ENCODE assay signal across 1 cellular context in the genomic region with DNA sequence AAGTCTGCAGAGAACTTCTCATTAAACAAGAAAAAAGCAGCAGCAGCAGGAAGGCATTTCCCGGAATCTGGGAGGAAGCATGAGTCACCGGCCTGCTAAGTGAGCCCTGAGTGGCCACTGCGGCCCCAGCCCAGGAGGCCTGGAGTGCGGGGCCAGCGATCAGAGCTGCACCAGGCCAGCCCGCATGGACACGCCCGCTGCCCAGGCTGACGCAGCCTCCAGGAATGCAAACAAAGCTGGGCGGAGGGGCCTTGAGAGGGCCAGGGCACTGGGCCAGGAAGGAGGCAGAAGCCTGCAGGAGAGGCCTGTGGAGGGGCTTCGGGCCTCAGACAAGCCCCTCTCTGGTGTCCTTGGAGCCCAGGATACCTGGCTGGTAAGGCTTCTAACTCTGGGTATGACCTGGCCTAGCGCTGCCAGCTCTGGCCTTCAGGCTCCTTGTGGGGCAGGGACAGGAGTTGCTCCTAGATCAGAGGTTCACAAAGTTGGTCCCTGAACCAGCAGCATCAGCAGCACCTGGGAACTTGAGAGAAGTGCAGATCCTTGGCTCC.
TF ChIP-seq lines count a peak whose summit lies in the region.

No MANE protein-coding gene starts in this region.

TF ChIP-seq in HepG2, 621 proteins besides CTCF, POLR2A, EP300 and RAD21 (continued from another document and continues in another):
- TF ChIP-seq KLF11 (CRISPR knock-in tag; IDR thresholded peaks at IDR 0.05), result peak; percentile 52; the same call in 1 of the 2 replicates
- TF ChIP-seq ZNF564 (CRISPR knock-in tag; IDR thresholded peaks at IDR 0.05), result no peak
- peak; percentile 92 for TF ChIP-seq DPF2 (CRISPR knock-in tag; IDR thresholded peaks at IDR 0.05; ENCODE audit: borderline replicate concordance, low read depth)
- TF ChIP-seq, protein P1, sequence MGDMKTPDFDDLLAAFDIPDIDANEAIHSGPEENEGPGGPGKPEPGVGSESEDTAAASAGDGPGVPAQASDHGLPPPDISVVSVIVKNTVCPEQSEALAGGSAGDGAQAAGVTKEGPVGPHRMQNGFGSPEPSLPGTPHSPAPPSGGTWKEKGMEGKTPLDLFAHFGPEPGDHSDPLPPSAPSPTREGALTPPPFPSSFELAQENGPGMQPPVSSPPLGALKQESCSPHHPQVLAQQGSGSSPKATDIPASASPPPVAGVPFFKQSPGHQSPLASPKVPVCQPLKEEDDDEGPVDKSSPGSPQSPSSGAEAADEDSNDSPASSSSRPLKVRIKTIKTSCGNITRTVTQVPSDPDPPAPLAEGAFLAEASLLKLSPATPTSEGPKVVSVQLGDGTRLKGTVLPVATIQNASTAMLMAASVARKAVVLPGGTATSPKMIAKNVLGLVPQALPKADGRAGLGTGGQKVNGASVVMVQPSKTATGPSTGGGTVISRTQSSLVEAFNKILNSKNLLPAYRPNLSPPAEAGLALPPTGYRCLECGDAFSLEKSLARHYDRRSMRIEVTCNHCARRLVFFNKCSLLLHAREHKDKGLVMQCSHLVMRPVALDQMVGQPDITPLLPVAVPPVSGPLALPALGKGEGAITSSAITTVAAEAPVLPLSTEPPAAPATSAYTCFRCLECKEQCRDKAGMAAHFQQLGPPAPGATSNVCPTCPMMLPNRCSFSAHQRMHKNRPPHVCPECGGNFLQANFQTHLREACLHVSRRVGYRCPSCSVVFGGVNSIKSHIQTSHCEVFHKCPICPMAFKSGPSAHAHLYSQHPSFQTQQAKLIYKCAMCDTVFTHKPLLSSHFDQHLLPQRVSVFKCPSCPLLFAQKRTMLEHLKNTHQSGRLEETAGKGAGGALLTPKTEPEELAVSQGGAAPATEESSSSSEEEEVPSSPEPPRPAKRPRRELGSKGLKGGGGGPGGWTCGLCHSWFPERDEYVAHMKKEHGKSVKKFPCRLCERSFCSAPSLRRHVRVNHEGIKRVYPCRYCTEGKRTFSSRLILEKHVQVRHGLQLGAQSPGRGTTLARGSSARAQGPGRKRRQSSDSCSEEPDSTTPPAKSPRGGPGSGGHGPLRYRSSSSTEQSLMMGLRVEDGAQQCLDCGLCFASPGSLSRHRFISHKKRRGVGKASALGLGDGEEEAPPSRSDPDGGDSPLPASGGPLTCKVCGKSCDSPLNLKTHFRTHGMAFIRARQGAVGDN (CRISPR knock-in tag; IDR thresholded peaks at IDR 0.05), result peak; percentile 89
- no peak for TF ChIP-seq HNRNPH1 (optimal IDR thresholded peaks at IDR 0.05; ENCODE audit: low read depth, low read length)
- TF ChIP-seq, protein P2, sequence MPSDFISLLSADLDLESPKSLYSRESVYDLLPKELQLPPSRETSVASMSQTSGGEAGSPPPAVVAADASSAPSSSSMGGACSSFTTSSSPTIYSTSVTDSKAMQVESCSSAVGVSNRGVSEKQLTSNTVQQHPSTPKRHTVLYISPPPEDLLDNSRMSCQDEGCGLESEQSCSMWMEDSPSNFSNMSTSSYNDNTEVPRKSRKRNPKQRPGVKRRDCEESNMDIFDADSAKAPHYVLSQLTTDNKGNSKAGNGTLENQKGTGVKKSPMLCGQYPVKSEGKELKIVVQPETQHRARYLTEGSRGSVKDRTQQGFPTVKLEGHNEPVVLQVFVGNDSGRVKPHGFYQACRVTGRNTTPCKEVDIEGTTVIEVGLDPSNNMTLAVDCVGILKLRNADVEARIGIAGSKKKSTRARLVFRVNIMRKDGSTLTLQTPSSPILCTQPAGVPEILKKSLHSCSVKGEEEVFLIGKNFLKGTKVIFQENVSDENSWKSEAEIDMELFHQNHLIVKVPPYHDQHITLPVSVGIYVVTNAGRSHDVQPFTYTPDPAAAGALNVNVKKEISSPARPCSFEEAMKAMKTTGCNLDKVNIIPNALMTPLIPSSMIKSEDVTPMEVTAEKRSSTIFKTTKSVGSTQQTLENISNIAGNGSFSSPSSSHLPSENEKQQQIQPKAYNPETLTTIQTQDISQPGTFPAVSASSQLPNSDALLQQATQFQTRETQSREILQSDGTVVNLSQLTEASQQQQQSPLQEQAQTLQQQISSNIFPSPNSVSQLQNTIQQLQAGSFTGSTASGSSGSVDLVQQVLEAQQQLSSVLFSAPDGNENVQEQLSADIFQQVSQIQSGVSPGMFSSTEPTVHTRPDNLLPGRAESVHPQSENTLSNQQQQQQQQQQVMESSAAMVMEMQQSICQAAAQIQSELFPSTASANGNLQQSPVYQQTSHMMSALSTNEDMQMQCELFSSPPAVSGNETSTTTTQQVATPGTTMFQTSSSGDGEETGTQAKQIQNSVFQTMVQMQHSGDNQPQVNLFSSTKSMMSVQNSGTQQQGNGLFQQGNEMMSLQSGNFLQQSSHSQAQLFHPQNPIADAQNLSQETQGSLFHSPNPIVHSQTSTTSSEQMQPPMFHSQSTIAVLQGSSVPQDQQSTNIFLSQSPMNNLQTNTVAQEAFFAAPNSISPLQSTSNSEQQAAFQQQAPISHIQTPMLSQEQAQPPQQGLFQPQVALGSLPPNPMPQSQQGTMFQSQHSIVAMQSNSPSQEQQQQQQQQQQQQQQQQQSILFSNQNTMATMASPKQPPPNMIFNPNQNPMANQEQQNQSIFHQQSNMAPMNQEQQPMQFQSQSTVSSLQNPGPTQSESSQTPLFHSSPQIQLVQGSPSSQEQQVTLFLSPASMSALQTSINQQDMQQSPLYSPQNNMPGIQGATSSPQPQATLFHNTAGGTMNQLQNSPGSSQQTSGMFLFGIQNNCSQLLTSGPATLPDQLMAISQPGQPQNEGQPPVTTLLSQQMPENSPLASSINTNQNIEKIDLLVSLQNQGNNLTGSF (CRISPR knock-in tag; IDR thresholded peaks at IDR 0.05), result no peak
- TF ChIP-seq, protein P3, sequence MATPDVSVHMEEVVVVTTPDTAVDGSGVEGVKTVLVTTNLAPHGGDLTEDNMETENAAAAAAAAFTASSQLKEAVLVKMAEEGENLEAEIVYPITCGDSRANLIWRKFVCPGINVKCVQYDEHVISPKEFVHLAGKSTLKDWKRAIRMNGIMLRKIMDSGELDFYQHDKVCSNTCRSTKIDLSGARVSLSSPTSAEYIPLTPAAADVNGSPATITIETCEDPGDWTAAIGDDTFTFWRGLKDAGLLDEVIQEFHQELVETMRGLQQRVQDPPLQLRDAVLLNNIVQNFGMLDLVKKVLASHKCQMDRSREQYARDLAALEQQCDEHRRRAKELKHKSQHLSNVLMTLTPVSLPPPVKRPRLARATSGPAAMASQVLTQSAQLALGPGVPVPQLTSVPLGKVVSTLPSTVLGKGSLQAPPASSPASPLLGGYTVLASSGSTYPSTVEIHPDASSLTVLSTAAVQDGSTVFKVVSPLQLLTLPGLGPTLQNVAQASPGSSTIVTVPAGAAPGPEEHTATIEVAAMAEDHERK (CRISPR knock-in tag; IDR thresholded peaks at IDR 0.05; ENCODE audit: low read depth), result no peak
- no peak for TF ChIP-seq MIER2 (CRISPR knock-in tag; IDR thresholded peaks at IDR 0.05)
- TF ChIP-seq MXD4 (CRISPR knock-in tag; IDR thresholded peaks at IDR 0.05), result no peak
- TF ChIP-seq, protein P4, sequence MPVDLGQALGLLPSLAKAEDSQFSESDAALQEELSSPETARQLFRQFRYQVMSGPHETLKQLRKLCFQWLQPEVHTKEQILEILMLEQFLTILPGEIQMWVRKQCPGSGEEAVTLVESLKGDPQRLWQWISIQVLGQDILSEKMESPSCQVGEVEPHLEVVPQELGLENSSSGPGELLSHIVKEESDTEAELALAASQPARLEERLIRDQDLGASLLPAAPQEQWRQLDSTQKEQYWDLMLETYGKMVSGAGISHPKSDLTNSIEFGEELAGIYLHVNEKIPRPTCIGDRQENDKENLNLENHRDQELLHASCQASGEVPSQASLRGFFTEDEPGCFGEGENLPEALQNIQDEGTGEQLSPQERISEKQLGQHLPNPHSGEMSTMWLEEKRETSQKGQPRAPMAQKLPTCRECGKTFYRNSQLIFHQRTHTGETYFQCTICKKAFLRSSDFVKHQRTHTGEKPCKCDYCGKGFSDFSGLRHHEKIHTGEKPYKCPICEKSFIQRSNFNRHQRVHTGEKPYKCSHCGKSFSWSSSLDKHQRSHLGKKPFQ (CRISPR knock-in tag; IDR thresholded peaks at IDR 0.05; ENCODE audit: insufficient replicate concordance), result no peak
- no peak; the same call in 1 of the 2 replicates for TF ChIP-seq NCOR1 (IDR thresholded peaks at IDR 0.05; ENCODE audit: borderline replicate concordance, low read length)
- TF ChIP-seq TBP (CRISPR knock-in tag; IDR thresholded peaks at IDR 0.05), result no peak
- TF ChIP-seq ZNF879 (CRISPR knock-in tag; IDR thresholded peaks at IDR 0.05), result no peak
- TF ChIP-seq DR1 (CRISPR knock-in tag; IDR thresholded peaks at IDR 0.05), result no peak
- TF ChIP-seq ZFYVE20 (CRISPR knock-in tag; IDR thresholded peaks at IDR 0.05; ENCODE audit: borderline replicate concordance, low read depth), result no peak
- TF ChIP-seq GFI1 (CRISPR knock-in tag; IDR thresholded peaks at IDR 0.05; ENCODE audit: borderline replicate concordance), result no peak; the same call in 1 of the 2 replicates
- TF ChIP-seq, protein P5, sequence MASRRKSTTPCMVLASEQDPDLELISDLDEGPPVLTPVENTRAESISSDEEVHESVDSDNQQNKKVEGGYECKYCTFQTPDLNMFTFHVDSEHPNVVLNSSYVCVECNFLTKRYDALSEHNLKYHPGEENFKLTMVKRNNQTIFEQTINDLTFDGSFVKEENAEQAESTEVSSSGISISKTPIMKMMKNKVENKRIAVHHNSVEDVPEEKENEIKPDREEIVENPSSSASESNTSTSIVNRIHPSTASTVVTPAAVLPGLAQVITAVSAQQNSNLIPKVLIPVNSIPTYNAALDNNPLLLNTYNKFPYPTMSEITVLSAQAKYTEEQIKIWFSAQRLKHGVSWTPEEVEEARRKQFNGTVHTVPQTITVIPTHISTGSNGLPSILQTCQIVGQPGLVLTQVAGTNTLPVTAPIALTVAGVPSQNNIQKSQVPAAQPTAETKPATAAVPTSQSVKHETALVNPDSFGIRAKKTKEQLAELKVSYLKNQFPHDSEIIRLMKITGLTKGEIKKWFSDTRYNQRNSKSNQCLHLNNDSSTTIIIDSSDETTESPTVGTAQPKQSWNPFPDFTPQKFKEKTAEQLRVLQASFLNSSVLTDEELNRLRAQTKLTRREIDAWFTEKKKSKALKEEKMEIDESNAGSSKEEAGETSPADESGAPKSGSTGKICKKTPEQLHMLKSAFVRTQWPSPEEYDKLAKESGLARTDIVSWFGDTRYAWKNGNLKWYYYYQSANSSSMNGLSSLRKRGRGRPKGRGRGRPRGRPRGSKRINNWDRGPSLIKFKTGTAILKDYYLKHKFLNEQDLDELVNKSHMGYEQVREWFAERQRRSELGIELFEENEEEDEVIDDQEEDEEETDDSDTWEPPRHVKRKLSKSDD (CRISPR knock-in tag; IDR thresholded peaks at IDR 0.05; ENCODE audit: low read depth), result no peak
- no peak for TF ChIP-seq ZNF251 (CRISPR knock-in tag; IDR thresholded peaks at IDR 0.05)
- TF ChIP-seq ASH2L (IDR thresholded peaks at IDR 0.05; ENCODE audit: insufficient read length, low read depth, low read length), result peak; percentile 21
- no peak for TF ChIP-seq NBN (conservative IDR thresholded peaks at IDR 0.05)
- no peak for TF ChIP-seq TAF15 (IDR thresholded peaks at IDR 0.05; ENCODE audit: low read depth, low read length, poor library complexity, severe bottlenecking)
- TF ChIP-seq SIN3A (IDR thresholded peaks at IDR 0.05; ENCODE audit: borderline replicate concordance, low read depth, low read length), result no peak
- no peak for TF ChIP-seq MBD4 (IDR thresholded peaks at IDR 0.05; ENCODE audit: borderline replicate concordance, low read length)
- no peak for TF ChIP-seq ZNF749 (CRISPR knock-in tag; IDR thresholded peaks at IDR 0.05; ENCODE audit: borderline replicate concordance)
- no peak for TF ChIP-seq TBL1XR1 (IDR thresholded peaks at IDR 0.05; ENCODE audit: borderline replicate concordance, low read length, partially characterized antibody)
- TF ChIP-seq MAFF (IDR thresholded peaks at IDR 0.05; ENCODE audit: low read depth, low read length), result peak; percentile 26; the same call in 1 of the 2 replicates
- TF ChIP-seq LCORL (IDR thresholded peaks at IDR 0.05), result no peak
- TF ChIP-seq LCORL (CRISPR knock-in tag; IDR thresholded peaks at IDR 0.05), result peak; percentile 95
- TF ChIP-seq, protein P6, sequence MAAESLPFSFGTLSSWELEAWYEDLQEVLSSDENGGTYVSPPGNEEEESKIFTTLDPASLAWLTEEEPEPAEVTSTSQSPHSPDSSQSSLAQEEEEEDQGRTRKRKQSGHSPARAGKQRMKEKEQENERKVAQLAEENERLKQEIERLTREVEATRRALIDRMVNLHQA (CRISPR knock-in tag; IDR thresholded peaks at IDR 0.05), result no peak
- no peak for TF ChIP-seq SP1 (IDR thresholded peaks at IDR 0.05)
- TF ChIP-seq SP1 (CRISPR knock-in tag; IDR thresholded peaks at IDR 0.05), result no peak
- no peak for TF ChIP-seq GLI4 (CRISPR knock-in tag; IDR thresholded peaks at IDR 0.05; ENCODE audit: borderline replicate concordance)
- TF ChIP-seq, protein P7, sequence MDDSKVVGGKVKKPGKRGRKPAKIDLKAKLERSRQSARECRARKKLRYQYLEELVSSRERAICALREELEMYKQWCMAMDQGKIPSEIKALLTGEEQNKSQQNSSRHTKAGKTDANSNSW (CRISPR knock-in tag; IDR thresholded peaks at IDR 0.05; ENCODE audit: borderline replicate concordance), result no peak
- TF ChIP-seq NR2F6 (IDR thresholded peaks at IDR 0.05), result no peak
- TF ChIP-seq NR2F6 (CRISPR knock-in tag; IDR thresholded peaks at IDR 0.05), result peak; percentile 46; the same call in 1 of the 2 replicates
- no peak for TF ChIP-seq ZNF33A (CRISPR knock-in tag; IDR thresholded peaks at IDR 0.05; ENCODE audit: borderline replicate concordance)
- no peak for TF ChIP-seq KDM5A (IDR thresholded peaks at IDR 0.05; ENCODE audit: borderline replicate concordance, low read length)
- TF ChIP-seq, protein P8, sequence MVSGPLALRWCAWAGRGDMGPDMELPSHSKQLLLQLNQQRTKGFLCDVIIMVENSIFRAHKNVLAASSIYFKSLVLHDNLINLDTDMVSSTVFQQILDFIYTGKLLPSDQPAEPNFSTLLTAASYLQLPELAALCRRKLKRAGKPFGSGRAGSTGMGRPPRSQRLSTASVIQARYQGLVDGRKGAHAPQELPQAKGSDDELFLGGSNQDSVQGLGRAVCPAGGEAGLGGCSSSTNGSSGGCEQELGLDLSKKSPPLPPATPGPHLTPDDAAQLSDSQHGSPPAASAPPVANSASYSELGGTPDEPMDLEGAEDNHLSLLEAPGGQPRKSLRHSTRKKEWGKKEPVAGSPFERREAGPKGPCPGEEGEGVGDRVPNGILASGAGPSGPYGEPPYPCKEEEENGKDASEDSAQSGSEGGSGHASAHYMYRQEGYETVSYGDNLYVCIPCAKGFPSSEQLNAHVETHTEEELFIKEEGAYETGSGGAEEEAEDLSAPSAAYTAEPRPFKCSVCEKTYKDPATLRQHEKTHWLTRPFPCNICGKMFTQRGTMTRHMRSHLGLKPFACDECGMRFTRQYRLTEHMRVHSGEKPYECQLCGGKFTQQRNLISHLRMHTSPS (CRISPR knock-in tag; IDR thresholded peaks at IDR 0.05; ENCODE audit: low read depth), result peak; percentile 81; the same call in 1 of the 2 replicates
- no peak for TF ChIP-seq HNRNPUL1 (IDR thresholded peaks at IDR 0.05; ENCODE audit: low read depth, low read length)
- no peak for TF ChIP-seq RFX1 (IDR thresholded peaks at IDR 0.05)
- TF ChIP-seq HNRNPK (IDR thresholded peaks at IDR 0.05; ENCODE audit: low read depth, low read length, poor library complexity, severe bottlenecking), result no peak
- no peak for TF ChIP-seq ZNF44 (CRISPR knock-in tag; IDR thresholded peaks at IDR 0.05)
- no peak for TF ChIP-seq NFYB (CRISPR knock-in tag; IDR thresholded peaks at IDR 0.05)
- TF ChIP-seq ZNF790 (CRISPR knock-in tag; IDR thresholded peaks at IDR 0.05; ENCODE audit: borderline replicate concordance), result no peak
- TF ChIP-seq REL (CRISPR knock-in tag; conservative IDR thresholded peaks at IDR 0.05), result no peak
- TF ChIP-seq ZNF460 (CRISPR knock-in tag; IDR thresholded peaks at IDR 0.05; ENCODE audit: borderline replicate concordance), result no peak; the same call in 1 of the 2 replicates
